In genomic region chr20:21510414-21510971, GRCh38 we compare ENCODE assay signal across 2 cellular contexts.
TF ChIP-seq lines count a peak whose summit lies in the region.

No MANE protein-coding gene starts in this region.

TF ChIP-seq in SK-N-SH, 30 proteins besides CTCF, POLR2A, EP300 and RAD21 (continued from another document):
- no peak for TF ChIP-seq IRF3 (IDR thresholded peaks at IDR 0.05; ENCODE audit: low read depth, low read length)
- TF ChIP-seq CHD2 (IDR thresholded peaks at IDR 0.05; ENCODE audit: low read length, partially characterized antibody) = no peak
- TF ChIP-seq TEAD4 (IDR thresholded peaks at IDR 0.05; ENCODE audit: borderline replicate concordance, insufficient read depth) = no peak
- TF ChIP-seq FOXJ3 (CRISPR knock-in tag; IDR thresholded peaks at IDR 0.05) = no peak
- no peak for TF ChIP-seq YY1 (IDR thresholded peaks at IDR 0.05; ENCODE audit: low read depth)

TF ChIP-seq in SK-N-SH treated with all-trans-retinoic acid at 6 μM for 48 hours, 23 proteins besides CTCF, POLR2A, EP300 and RAD21 (continued from another document):
- TF ChIP-seq TSHZ2 (CRISPR knock-in tag; IDR thresholded peaks at IDR 0.05) = no peak
- no peak for TF ChIP-seq RARB (CRISPR knock-in tag; IDR thresholded peaks at IDR 0.05)
- TF ChIP-seq ZNF565 (CRISPR knock-in tag; conservative IDR thresholded peaks at IDR 0.05; ENCODE audit: low read depth) = no peak
- no peak for TF ChIP-seq BACH2 (CRISPR knock-in tag; IDR thresholded peaks at IDR 0.05; ENCODE audit: borderline replicate concordance)
- no peak for TF ChIP-seq TCF4 (CRISPR knock-in tag; IDR thresholded peaks at IDR 0.05; ENCODE audit: borderline replicate concordance)
- TF ChIP-seq GLIS3 (CRISPR knock-in tag; IDR thresholded peaks at IDR 0.05) = no peak
- TF ChIP-seq ISL1 (CRISPR knock-in tag; IDR thresholded peaks at IDR 0.05) = no peak
- no peak for TF ChIP-seq OSR1 (CRISPR knock-in tag; IDR thresholded peaks at IDR 0.05)
- TF ChIP-seq ESRRG (CRISPR knock-in tag; IDR thresholded peaks at IDR 0.05) = no peak
- TF ChIP-seq PATZ1 (CRISPR knock-in tag; IDR thresholded peaks at IDR 0.05; ENCODE audit: borderline replicate concordance) = no peak
TF ChIP-seq in SK-N-SH treated with all-trans-retinoic acid at 6 μM for 48 hours: peak in this region for 0.
